13 cellular contexts compared by ENCODE assay signal in the genomic region with DNA sequence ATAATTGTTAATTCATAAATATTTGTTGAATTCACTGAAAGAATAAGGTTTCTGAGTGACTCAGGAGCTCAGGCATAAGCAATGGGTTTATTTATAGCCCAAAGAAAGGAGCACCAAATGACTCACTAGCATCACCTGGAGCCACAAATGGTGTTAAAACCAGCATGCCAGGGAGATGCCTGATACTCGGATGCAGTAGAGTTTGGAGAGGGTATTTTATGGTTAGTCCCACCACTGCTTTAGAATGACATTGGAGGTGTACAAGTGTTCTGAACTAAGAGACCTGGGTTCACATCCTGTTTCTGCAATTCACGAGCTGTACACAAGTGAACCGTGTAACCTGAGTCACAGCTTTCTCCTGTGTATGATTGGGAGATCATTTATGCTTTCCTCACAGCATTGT. TPM values are rescaled to one million over a fixed set of nuclear protein-coding genes. Genes with fewer than 3 reads are reported as not detected.
DNase-seq lines count a peak whose midpoint lies in the region; ATAC-seq, FAIRE-seq and TF ChIP-seq lines count a peak whose summit lies in the region.
"Had no signal": no experiment of that assay in that cellular context is flagged by ENCODE, and none has a peak within 500 bp of the region (broad histone marks: within the 10 kb centered on the region; RNA-seq: fewer than 3 reads in every experiment).

No MANE protein-coding gene starts in this region.

- no peaks in the 10 kb centered on the region for H4K20me1 ChIP-seq in Karpas-422 (ENCODE audit: insufficient read depth, low read depth, low read length)

- TF ChIP-seq POLR2A in prostate gland (IDR thresholded peaks at IDR 0.05), result no peak

- TF ChIP-seq CTCF in prostate gland (IDR thresholded peaks at IDR 0.05), result no peak

- no peak overlapping the region for H3K27ac Mint-ChIP-seq in stimulated activated naive CD8-positive, alpha-beta T cell treated with anti-CD3 and anti-CD28 coated beads, Interleukin-15, amount 100 ng/mL, for 72 hours
- H3K27ac Mint-ChIP-seq: B cell had no signal

- peaks cover 17% of the 10 kb centered on the region for H3K4me1 ChIP-seq in Karpas-422 (ENCODE audit: low read length)
- no peaks in the 10 kb centered on the region for H3K4me1 ChIP-seq in prostate gland (replicated peaks)

- H3K4me3 ChIP-seq in Karpas-422 (ENCODE audit: low read length), result no peak overlapping the region
- H3K4me3 ChIP-seq in prostate gland, result no peak overlapping the region

- no peaks in the 10 kb centered on the region for H3K27me3 ChIP-seq in Karpas-422 (ENCODE audit: low read length)
- no peaks in the 10 kb centered on the region for H3K27me3 ChIP-seq in prostate gland (replicated peaks; ENCODE audit: insufficient read depth)
- H3K27me3 ChIP-seq: neutrophil had no signal

- H3K4me3 Mint-ChIP-seq in stimulated activated naive CD8-positive, alpha-beta T cell treated with anti-CD3 and anti-CD28 coated beads, Interleukin-15, amount 100 ng/mL, for 72 hours, result no peak overlapping the region
- H3K4me3 Mint-ChIP-seq: B cell had no signal

- H3K9me2 ChIP-seq in Karpas-422 (replicated peaks; ENCODE audit: insufficient read depth, low read length), result no peaks in the 10 kb centered on the region

- no peak overlapping the region for H2AFZ ChIP-seq in Karpas-422 (ENCODE audit: low read length)

- peaks cover 13% of the 10 kb centered on the region; the same call in 1 of the 2 replicates for H3K79me2 ChIP-seq in Karpas-422 (ENCODE audit: low read length)

- no peaks in the 10 kb centered on the region for H3K9me3 Mint-ChIP-seq in stimulated activated naive CD8-positive, alpha-beta T cell treated with anti-CD3 and anti-CD28 coated beads, Interleukin-15, amount 100 ng/mL, for 72 hours

- H3K9ac ChIP-seq in Karpas-422 (ENCODE audit: low read length), result no peak overlapping the region

- no peaks in the 10 kb centered on the region for H3K27me3 Mint-ChIP-seq in stimulated activated naive CD8-positive, alpha-beta T cell treated with anti-CD3 and anti-CD28 coated beads, Interleukin-15, amount 100 ng/mL, for 72 hours
- H3K27me3 Mint-ChIP-seq: B cell had no signal

- H3K36me3 ChIP-seq in Karpas-422 (ENCODE audit: insufficient read depth, low read length), result no peaks in the 10 kb centered on the region
- H3K36me3 ChIP-seq in prostate gland, result no peaks in the 10 kb centered on the region

- H3K4me2 ChIP-seq in Karpas-422 (ENCODE audit: low read depth, low read length, poor library complexity, severe bottlenecking), result no peak overlapping the region

- FAIRE-seq in urothelium cell line (lab: Jason Lieb, UNC), result no peak
- FAIRE-seq: astrocyte, islet of Langerhans had no signal

- WGBS in prostate gland, result 76% methylated on average over 3 of the region's 3 CpGs

- intact Hi-C loops in prostate gland (cut with DNase I), result loop anchor here (5.0 to 10.0 kb wide), 2 partner anchors 82 to 280 kb away; no protein-coding TSS in a partner anchor

- no peak overlapping the region for H3K27ac ChIP-seq in Karpas-422 (ENCODE audit: low read length)
- no peak overlapping the region for H3K27ac ChIP-seq in prostate gland
- H3K27ac ChIP-seq: neutrophil had no signal

- H3K9me3 ChIP-seq in Karpas-422 (ENCODE audit: low read length) (no peaks in the 10 kb centered on the region), prostate gland (no peaks in the 10 kb centered on the region)
- H3K9me3 ChIP-seq: neutrophil had no signal

- peaks cover 13% of the 10 kb centered on the region for H3K4me1 Mint-ChIP-seq in stimulated activated naive CD8-positive, alpha-beta T cell treated with anti-CD3 and anti-CD28 coated beads, Interleukin-15, amount 100 ng/mL, for 72 hours

- peak; percentile 23 for ATAC-seq in stimulated activated naive CD8-positive, alpha-beta T cell treated with anti-CD3 and anti-CD28 coated beads, Interleukin-15, amount 100 ng/mL, for 72 hours
- no peak for ATAC-seq in stimulated activated naive CD8-positive, alpha-beta T cell treated with anti-CD3 and anti-CD28 coated beads, Interleukin-15, Interleukin-2, amounts not matched to agents 100 U/mL and 50 U/mL, for 24 hours
- peak; percentile 52 for ATAC-seq in GM21786 (IDR thresholded peaks at IDR 0.05; ENCODE audit: unreplicated experiment)
- ATAC-seq in HG02642 (IDR thresholded peaks at IDR 0.05; ENCODE audit: poor library complexity, unreplicated experiment), result no peak

- DNase-seq in stimulated activated naive CD8-positive, alpha-beta T cell treated with anti-CD3 and anti-CD28 coated beads, Interleukin-15, amount 100 ng/mL, for 72 hours, result no peak
- DNase-seq in stimulated activated naive CD8-positive, alpha-beta T cell treated with anti-CD3 and anti-CD28 coated beads, Interleukin-15, Interleukin-2, amounts not matched to agents 100 U/mL and 50 U/mL, for 24 hours, result no peak
- DNase-seq in Karpas-422 (peak; percentile 42), urothelium cell line (ENCODE audit: low spot score) (peak; percentile 68), AG08395 (ENCODE audit: low spot score) (no peak), prostate gland (ENCODE audit: low spot score) (no peak)
- DNase-seq: NCI-H226 had no signal

RNA-seq across cellular contexts. Expression of gene CCL28, which starts 25.2 kb away (rescaled TPM):
- 18.8 and 42.3 TPM in 2 replicates for total RNA-seq in Karpas-422 (2014; rRNA removed; shearing (Covaris generic); ENCODE audit: low replicate concordance)
- 1 to 10 TPM; 4.4 to 6.3 TPM for total RNA-seq in prostate gland

Comparison
In these comparisons a context has a peak if more than half of its experiments do, and no peak if none do; other contexts are left out.
1. ATAC-seq: peak in stimulated activated naive CD8-positive, alpha-beta T cell treated with anti-CD3 and anti-CD28 coated beads, Interleukin-15, amount 100 ng/mL, for 72 hours (single experiment) and GM21786 (single experiment); none in stimulated activated naive CD8-positive, alpha-beta T cell treated with anti-CD3 and anti-CD28 coated beads, Interleukin-15, Interleukin-2, amounts not matched to agents 100 U/mL and 50 U/mL, for 24 hours (single experiment) and HG02642 (single experiment).
2. DNase-seq: peak in Karpas-422 (single experiment) and urothelium cell line (single experiment); none in stimulated activated naive CD8-positive, alpha-beta T cell treated with anti-CD3 and anti-CD28 coated beads, Interleukin-15, amount 100 ng/mL, for 72 hours (0 of 2), stimulated activated naive CD8-positive, alpha-beta T cell treated with anti-CD3 and anti-CD28 coated beads, Interleukin-15, Interleukin-2, amounts not matched to agents 100 U/mL and 50 U/mL, for 24 hours (single experiment), AG08395 (single experiment) and prostate gland (single experiment).